9 cellular contexts compared by ENCODE assay signal in genomic region chr12:108495054-108495453, GRCh38. TPM values are rescaled to one million over a fixed set of nuclear protein-coding genes. Genes with fewer than 3 reads are reported as not detected.
DNase-seq lines count a peak whose midpoint lies in the region; ATAC-seq and TF ChIP-seq lines count a peak whose summit lies in the region.
"Had no signal": no experiment of that assay in that cellular context is flagged by ENCODE, and none has a peak within 500 bp of the region (broad histone marks: within the 10 kb centered on the region; RNA-seq: fewer than 3 reads in every experiment).

No MANE protein-coding gene starts in this region.

- ATAC-seq in GM19455 (IDR thresholded peaks at IDR 0.05; ENCODE audit: unreplicated experiment): no peak
- no peak for ATAC-seq in GM21390 (IDR thresholded peaks at IDR 0.05; ENCODE audit: unreplicated experiment)

- H3K27ac Mint-ChIP-seq in HFFc6: no peak overlapping the region
- H3K27ac Mint-ChIP-seq in activated CD4-positive, alpha-beta memory T cell treated with anti-CD3 and anti-CD28 coated beads, Interleukin-2, amount 10 ng/mL, durations not matched to agents 7 days and 5 days: no peak overlapping the region

- no peaks in the 10 kb centered on the region for H3K36me3 Mint-ChIP-seq in HFFc6 (ENCODE audit: low read depth)
- no peaks in the 10 kb centered on the region for H3K36me3 Mint-ChIP-seq in activated CD4-positive, alpha-beta memory T cell treated with anti-CD3 and anti-CD28 coated beads, Interleukin-2, amount 10 ng/mL, durations not matched to agents 7 days and 5 days (ENCODE audit: low read depth)

- H3K27me3 ChIP-seq in liver (ENCODE audit: control insufficient read depth in 4 of 4, insufficient read depth in 4 of 4, low read length in 3 of 4): peaks cover 0 to 5% (median 0%) of the 10 kb centered on the region in 4 donors
- H3K27me3 ChIP-seq: BLaER1 had no signal

- 48% methylated on average over 1 of the region's 1 CpG for WGBS in liver

- no peaks in the 10 kb centered on the region for H3K9me3 Mint-ChIP-seq in HFFc6
- H3K9me3 Mint-ChIP-seq in activated CD4-positive, alpha-beta memory T cell treated with anti-CD3 and anti-CD28 coated beads, Interleukin-2, amount 10 ng/mL, durations not matched to agents 7 days and 5 days: no peaks in the 10 kb centered on the region

- peak; percentile 31 to 46 for TF ChIP-seq RAD21 in liver (IDR thresholded peaks at IDR 0.05)

- no peak overlapping the region for H3K4me3 Mint-ChIP-seq in HFFc6
- H3K4me3 Mint-ChIP-seq in activated CD4-positive, alpha-beta memory T cell treated with anti-CD3 and anti-CD28 coated beads, Interleukin-2, amount 10 ng/mL, durations not matched to agents 7 days and 5 days: no peak overlapping the region

- no peak overlapping the region for H3K4me3 ChIP-seq in liver (ENCODE audit: low read depth in 1 of 3, low read length in 3 of 3)
- H3K4me3 ChIP-seq: BLaER1 had no signal

- H3K9ac ChIP-seq in liver (ENCODE audit: low read depth in 1 of 2, low read length in 2 of 2): no peak overlapping the region
- H3K9ac ChIP-seq: BLaER1 had no signal

- H3K27me3 Mint-ChIP-seq in HFFc6 (ENCODE audit: insufficient read depth): peaks cover 8% of the 10 kb centered on the region
- H3K27me3 Mint-ChIP-seq in activated CD4-positive, alpha-beta memory T cell treated with anti-CD3 and anti-CD28 coated beads, Interleukin-2, amount 10 ng/mL, durations not matched to agents 7 days and 5 days: peaks cover 26% of the 10 kb centered on the region

- no peak overlapping the region for H3K27ac ChIP-seq in liver (ENCODE audit: low read depth in 1 of 2, low read length in 2 of 2)
- H3K27ac ChIP-seq: BLaER1 had no signal

- DNase-seq in DMS53 (lab: John Stamatoyannopoulos, UW) (peak; percentile 57), DMS53 treated with DMSO at 0.1 percent for 48 hours (lab: John Stamatoyannopoulos, UW; ENCODE audit: unreplicated experiment) (no peak), HFFc6 (peak; percentile 8)
- peak; percentile 34 for DNase-seq in activated CD4-positive, alpha-beta memory T cell treated with anti-CD3 and anti-CD28 coated beads, Interleukin-2, amount 10 ng/mL, durations not matched to agents 7 days and 5 days
- DNase-seq in activated T-cell treated with anti-CD3 and anti-CD28 coated beads, Interleukin-2, amount 50 U/mL, for 1 hour: no peak

- H3K36me3 ChIP-seq in liver (ENCODE audit: control insufficient read depth in 4 of 4, insufficient read depth in 3 of 4, low read depth in 1 of 4, low read length in 3 of 4): no peaks in the 10 kb centered on the region
- H3K36me3 ChIP-seq: BLaER1 had no signal

- CTCF ChIA-PET in activated CD4-positive, alpha-beta memory T cell treated with anti-CD3 and anti-CD28 coated beads, Interleukin-2, amount 10 ng/mL, durations not matched to agents 7 days and 5 days (lab: Charles Lee): interaction anchor here (0.8 to 1.6 kb wide), 4 partner anchors 13 to 261 kb away, joined by 3 to 6 read pairs (median 4); no protein-coding TSS in a partner anchor

- H3K4me1 Mint-ChIP-seq in HFFc6 (ENCODE audit: low read depth): no peaks in the 10 kb centered on the region
- H3K4me1 Mint-ChIP-seq in activated CD4-positive, alpha-beta memory T cell treated with anti-CD3 and anti-CD28 coated beads, Interleukin-2, amount 10 ng/mL, durations not matched to agents 7 days and 5 days: no peaks in the 10 kb centered on the region

- POLR2A ChIA-PET in activated CD4-positive, alpha-beta memory T cell treated with anti-CD3 and anti-CD28 coated beads, Interleukin-2, amount 10 ng/mL, durations not matched to agents 7 days and 5 days (lab: Charles Lee): no interaction called here

- TF ChIP-seq CTCF in HFFc6 (IDR thresholded peaks at IDR 0.05) (peak; percentile 81), liver (IDR thresholded peaks at IDR 0.05; ENCODE audit: low read depth, low read length, missing input control) (peak; percentile 26)

- H3K4me1 ChIP-seq in liver (ENCODE audit: control insufficient read depth in 4 of 4, insufficient read depth in 4 of 4, low read length in 3 of 4): no peaks in the 10 kb centered on the region
- H3K4me1 ChIP-seq: BLaER1 had no signal

- no peaks in the 10 kb centered on the region for H3K9me3 ChIP-seq in liver (ENCODE audit: control insufficient read depth in 4 of 4, low read length in 3 of 4)
- H3K9me3 ChIP-seq: BLaER1 had no signal

TF ChIP-seq in liver, 16 proteins besides CTCF, POLR2A, EP300 and RAD21:
- TF ChIP-seq YY1 (IDR thresholded peaks at IDR 0.05): no peak
- TF ChIP-seq TAF1 (conservative IDR thresholded peaks at IDR 0.05): no peak
- TF ChIP-seq NR2F2 (IDR thresholded peaks at IDR 0.05): no peak
- no peak for TF ChIP-seq ZBTB33 (IDR thresholded peaks at IDR 0.05)
- TF ChIP-seq RXRA (IDR thresholded peaks at IDR 0.05): no peak
- TF ChIP-seq EGR1 (IDR thresholded peaks at IDR 0.05; ENCODE audit: low read depth in 2 of 2): no peak

RNA-seq across cellular contexts. Expression of gene FICD, which starts 20.0 kb away (rescaled TPM):
- 10 to 100 TPM in 2 of 6 experiments, 1 to 10 TPM in 4; 8.5 to 12.1 (median 9.9) TPM for total RNA-seq in HFFc6 (2021; fragmentation: NEBNext Ultra II Directional; extraction: Animal tissue kit (Norgen Biotek cat#: 25700))
- 1 to 10 TPM; 6.3 to 7.1 TPM for total RNA-seq in activated CD4-positive, alpha-beta memory T cell treated with anti-CD3 and anti-CD28 coated beads, Interleukin-2, amount 10 ng/mL, durations not matched to agents 7 days and 5 days
- 10 to 100 TPM in 1 of 2 donors, 1 to 10 TPM in 1; 3.6 to 20.9 TPM for total RNA-seq in liver
- polyA plus RNA-seq in liver: 1 to 10 TPM; 4.1 to 9.0 TPM

Comparison
In these comparisons a context has a peak if more than half of its experiments do, and no peak if none do; other contexts are left out.
1. DNase-seq: peak in DMS53 (single experiment), HFFc6 (single experiment) and activated CD4-positive, alpha-beta memory T cell treated with anti-CD3 and anti-CD28 coated beads, Interleukin-2, amount 10 ng/mL, durations not matched to agents 7 days and 5 days (single experiment); none in DMS53 treated with DMSO at 0.1 percent for 48 hours (single experiment) and activated T-cell treated with anti-CD3 and anti-CD28 coated beads, Interleukin-2, amount 50 U/mL, for 1 hour (single experiment).